15 cellular contexts compared by ENCODE assay signal in genomic region chr6:112683926-112684325, GRCh38.
DNase-seq lines count a peak whose midpoint lies in the region; ATAC-seq, FAIRE-seq and TF ChIP-seq lines count a peak whose summit lies in the region.
"Had no signal": no experiment of that assay in that cellular context is flagged by ENCODE, and none has a peak within 500 bp of the region (broad histone marks: within the 10 kb centered on the region; RNA-seq: fewer than 3 reads in every experiment).

No MANE protein-coding gene starts in this region.

- ATAC-seq in HepG2: no peak
- ATAC-seq in right lobe of liver: no peak

- DNase-seq in HepG2 (ENCODE audit: low spot score): no peak
- no peak for DNase-seq in right lobe of liver
- DNase-seq in amniotic epithelial cell (ENCODE audit: low read depth): peak; percentile 98
- peak; percentile 89 for DNase-seq in fibroblast of villous mesenchyme (ENCODE audit: low read depth)
- DNase-seq in GM13976 (ENCODE audit: low spot score): no peak
- DNase-seq in G401 (ENCODE audit: low spot score): no peak
- no peak for DNase-seq in hypothalamus (lab: John Stamatoyannopoulos, UW)
- DNase-seq in coronary artery (ENCODE audit: low spot score): no peak
- DNase-seq: activated B cell treated with CpG ODN at 0.5 μM for 24 hours, activated T-cell treated with anti-CD3 and anti-CD28 coated beads for 4 hours, adrenal gland, NCI-H526 treated with DMSO at 0.1 percent for 48 hours, SIG-M5 had no signal

- H2AFZ ChIP-seq in HepG2 (ENCODE audit: low read length): no peak overlapping the region

- H4K20me1 ChIP-seq in HepG2 (ENCODE audit: insufficient read depth, low read length): no peaks in the 10 kb centered on the region
- H4K20me1 ChIP-seq: BLaER1 treated with 17β-estradiol and CSF1 and Interleukin-3, amounts not matched to agents 10 nM and 100 nM had no signal

- H3K27me3 ChIP-seq in HepG2 (ENCODE audit: control insufficient read depth in 1 of 2, insufficient read depth in 2 of 2, low read length in 2 of 2): no peaks in the 10 kb centered on the region
- H3K27me3 ChIP-seq in right lobe of liver: no peaks in the 10 kb centered on the region
- H3K27me3 ChIP-seq: adrenal gland; BLaER1 treated with 17β-estradiol and CSF1 and Interleukin-3, amounts not matched to agents 10 nM and 100 nM had no signal

- TF ChIP-seq RAD21 in HepG2 (CRISPR knock-in tag; IDR thresholded peaks at IDR 0.05): no peak

- H3K36me3 ChIP-seq in HepG2 (replicated peaks in 1 of 2; ENCODE audit: control insufficient read depth in 1 of 2, insufficient read depth in 2 of 2, low read length in 2 of 2): no peaks in the 10 kb centered on the region
- no peaks in the 10 kb centered on the region for H3K36me3 ChIP-seq in right lobe of liver
- H3K36me3 ChIP-seq: adrenal gland; BLaER1 treated with 17β-estradiol and CSF1 and Interleukin-3, amounts not matched to agents 10 nM and 100 nM had no signal

- in situ Hi-C loops in HepG2 (cut with HindIII; ENCODE audit: extremely low pct_ligation_motif_present, low pct_unique_long_range_greater_than_20kb): no loop called here
- in situ Hi-C loops in GM13976 (cut with MboI; ENCODE audit: low sequenced_read_pairs, unreplicated experiment): no loop called here
- in situ Hi-C loops in G401 (cut with HindIII; ENCODE audit: low sequenced_read_pairs): no loop called here

- no TSS peak for BruUV-seq in HepG2 (replicated peaks; lab: Mats Ljungman, UMichigan)

- no peak overlapping the region for H3K27ac ChIP-seq in HepG2 (ENCODE audit: extremely low read length, insufficient read depth, low read length)
- no peak overlapping the region for H3K27ac ChIP-seq in right lobe of liver
- H3K27ac ChIP-seq in coronary artery: no peak overlapping the region
- H3K27ac ChIP-seq: adrenal gland; BLaER1 treated with 17β-estradiol and CSF1 and Interleukin-3, amounts not matched to agents 10 nM and 100 nM had no signal

- WGBS in HepG2 (ENCODE audit: low lambda C conversion rate): 2% methylated on average over 3 of the region's 3 CpGs
- 42% methylated on average over 3 of the region's 3 CpGs for WGBS in right lobe of liver (ENCODE audit: insufficient coverage, low coverage, low lambda C conversion rate, missing lambda C conversion rate)

- H3K4me2 ChIP-seq in HepG2 (ENCODE audit: low read depth, low read length): no peak overlapping the region
- H3K4me2 ChIP-seq: BLaER1 treated with 17β-estradiol and CSF1 and Interleukin-3, amounts not matched to agents 10 nM and 100 nM had no signal

- intact Hi-C loops in HepG2 (cut with micrococcal nuclease; ENCODE audit: unreplicated experiment) (no loop called here), right lobe of liver (cut with DNase I) (no loop called here)

- TF ChIP-seq CTCF in HepG2 (CRISPR knock-in tag; IDR thresholded peaks at IDR 0.05): no peak
- no peak for TF ChIP-seq CTCF in right lobe of liver (IDR thresholded peaks at IDR 0.05)
- TF ChIP-seq CTCF in fibroblast of villous mesenchyme (IDR thresholded peaks at IDR 0.05; ENCODE audit: insufficient read depth, low read depth, low read length): no peak
- no peak for TF ChIP-seq CTCF in GM13976 (IDR thresholded peaks at IDR 0.05; ENCODE audit: borderline replicate concordance, control extremely low read depth, extremely low read depth, insufficient read depth, missing control alignments)
- no peak for TF ChIP-seq CTCF in coronary artery (IDR thresholded peaks at IDR 0.05)

- TF ChIP-seq EP300 in HepG2 (IDR thresholded peaks at IDR 0.05; ENCODE audit: low read depth in 2 of 2, low read length in 2 of 2): no peak
- no peak for TF ChIP-seq EP300 in HepG2 (CRISPR knock-in tag; IDR thresholded peaks at IDR 0.05; ENCODE audit: borderline replicate concordance)

- POLR2A ChIA-PET in HepG2 (lab: Yijun Ruan, JAX): no interaction called here

- TF ChIP-seq POLR2A in HepG2 (IDR thresholded peaks at IDR 0.05; ENCODE audit: insufficient read depth in 1 of 2, low read depth in 2 of 2, low read length in 2 of 2) (no peak), right lobe of liver (IDR thresholded peaks at IDR 0.05) (no peak)

- FAIRE-seq in HepG2 (lab: Jason Lieb, UNC): peak; percentile 23
- FAIRE-seq: urothelium cell line had no signal

- no peaks in the 10 kb centered on the region for H3K4me1 ChIP-seq in HepG2 (ENCODE audit: insufficient read depth, low read length)
- H3K4me1 ChIP-seq in right lobe of liver: no peaks in the 10 kb centered on the region
- H3K4me1 ChIP-seq: adrenal gland; BLaER1 treated with 17β-estradiol and CSF1 and Interleukin-3, amounts not matched to agents 10 nM and 100 nM had no signal

- H3K4me3 ChIP-seq in HepG2 (replicated peaks in 1 of 3; ENCODE audit: insufficient read depth in 1 of 3, low read depth in 2 of 3, low read length in 3 of 3): no peak overlapping the region
- H3K4me3 ChIP-seq in right lobe of liver: no peak overlapping the region
- no peak overlapping the region for H3K4me3 ChIP-seq in fibroblast of villous mesenchyme (ENCODE audit: low read depth, low read length)
- no peak overlapping the region for H3K4me3 ChIP-seq in coronary artery
- H3K4me3 ChIP-seq: adrenal gland; BLaER1 treated with 17β-estradiol and CSF1 and Interleukin-3, amounts not matched to agents 10 nM and 100 nM had no signal

- CTCF ChIA-PET in HepG2 (lab: Yijun Ruan, JAX; ENCODE audit: low intra/inter-chr PET ratio, low total read pairs): no interaction called here

- no peaks in the 10 kb centered on the region for H3K79me2 ChIP-seq in HepG2 (ENCODE audit: insufficient read depth, low read length)

- H3K9me3 ChIP-seq in HepG2 (ENCODE audit: low read length) (no peaks in the 10 kb centered on the region), right lobe of liver (no peaks in the 10 kb centered on the region)
- H3K9me3 ChIP-seq: adrenal gland had no signal

- H3K9ac ChIP-seq in HepG2 (ENCODE audit: insufficient read depth, low read depth, low read length): no peak overlapping the region
- H3K9ac ChIP-seq: BLaER1 treated with 17β-estradiol and CSF1 and Interleukin-3, amounts not matched to agents 10 nM and 100 nM had no signal

TF ChIP-seq in HepG2, 621 proteins besides CTCF, POLR2A, EP300 and RAD21 (continues in another document):
- TF ChIP-seq ZNF839 (CRISPR knock-in tag; IDR thresholded peaks at IDR 0.05; ENCODE audit: borderline replicate concordance) (no peak), NR2F2 (IDR thresholded peaks at IDR 0.05; ENCODE audit: borderline replicate concordance, low read depth) (no peak), CREB3 (CRISPR knock-in tag; IDR thresholded peaks at IDR 0.05) (no peak), HNF4A (CRISPR knock-in tag; IDR thresholded peaks at IDR 0.05) (no peak), ZSCAN12 (CRISPR knock-in tag; IDR thresholded peaks at IDR 0.05) (no peak), ZMYM2 (CRISPR knock-in tag; IDR thresholded peaks at IDR 0.05) (no peak), NFIC (IDR thresholded peaks at IDR 0.05; ENCODE audit: low read length) (no peak), YEATS4 (CRISPR knock-in tag; IDR thresholded peaks at IDR 0.05; ENCODE audit: borderline replicate concordance) (no peak), SP140L (CRISPR knock-in tag; IDR thresholded peaks at IDR 0.05; ENCODE audit: borderline replicate concordance) (no peak), DZIP1 (CRISPR knock-in tag; IDR thresholded peaks at IDR 0.05) (no peak)

Comparison
In these comparisons a context has a peak if more than half of its experiments do, and no peak if none do; other contexts are left out.
1. DNase-seq: peak in amniotic epithelial cell (single experiment) and fibroblast of villous mesenchyme (single experiment); none in HepG2 (single experiment), right lobe of liver (0 of 3), GM13976 (single experiment), G401 (single experiment), hypothalamus (0 of 51) and coronary artery (single experiment).